Comparison of ENCODE assay signal across 8 cellular contexts in genomic region chr12:77133566-77133965, GRCh38.
DNase-seq lines count a peak whose midpoint lies in the region; ATAC-seq and TF ChIP-seq lines count a peak whose summit lies in the region.

No MANE protein-coding gene starts in this region.

- H3K4me3 ChIP-seq in A673 (ENCODE audit: low read depth, low read length, poor library complexity, severe bottlenecking) (no peak overlapping the region), fibroblast of pulmonary artery (replicated peaks; ENCODE audit: low read depth, low read length) (no peak overlapping the region), WERI-Rb-1 (ENCODE audit: low read depth, low read length) (no peak overlapping the region)

- POLR2A ChIA-PET in A673 (lab: Charles Lee; ENCODE audit: low non-redundant PET) = no interaction called here

- BruUV-seq in A673 (replicated peaks; lab: Mats Ljungman, UMichigan) = no TSS peak

- DNase-seq in A673 (ENCODE audit: low spot score) = peak; percentile 76
- peak; percentile 76 for DNase-seq in fibroblast of pulmonary artery (ENCODE audit: low read depth)
- DNase-seq in WERI-Rb-1 = no peak
- no peak for DNase-seq in hippocampal formation (lab: John Stamatoyannopoulos, UW)

- H3K27ac ChIP-seq in A673 (ENCODE audit: low read depth, low read length, poor library complexity, severe bottlenecking) (no peak overlapping the region), WERI-Rb-1 (no peak overlapping the region)

- H3K27me3 ChIP-seq in A673 (replicated peaks; ENCODE audit: insufficient read depth, low read depth, low read length, poor library complexity) (peaks cover 40% of the 10 kb centered on the region), WERI-Rb-1 (ENCODE audit: insufficient read depth, low read depth, severe bottlenecking) (no peaks in the 10 kb centered on the region)

- peak; percentile 69 for ATAC-seq in GM21723 (IDR thresholded peaks at IDR 0.05; ENCODE audit: unreplicated experiment)
- ATAC-seq in HG03457 (IDR thresholded peaks at IDR 0.05; ENCODE audit: unreplicated experiment) = no peak
- ATAC-seq in GM19035 (IDR thresholded peaks at IDR 0.05; ENCODE audit: unreplicated experiment) = no peak

- CTCF ChIA-PET in A673 (lab: Charles Lee) = no interaction called here

- intact Hi-C loops in A673 (cut with micrococcal nuclease; ENCODE audit: unreplicated experiment) = no loop called here

- H3K9me3 ChIP-seq in A673 (ENCODE audit: low read depth, low read length, poor library complexity, severe bottlenecking) = no peaks in the 10 kb centered on the region
- H3K9me3 ChIP-seq in WERI-Rb-1 (ENCODE audit: severe bottlenecking) = no peaks in the 10 kb centered on the region

- no peaks in the 10 kb centered on the region for H3K4me1 ChIP-seq in A673 (ENCODE audit: insufficient read depth, low read length, poor library complexity, severe bottlenecking)

- TF ChIP-seq CTCF in A673 (conservative IDR thresholded peaks at IDR 0.05; ENCODE audit: low read depth, low read length) (no peak), fibroblast of pulmonary artery (IDR thresholded peaks at IDR 0.05; ENCODE audit: low read length, missing control alignments) (no peak), WERI-Rb-1 (IDR thresholded peaks at IDR 0.05; ENCODE audit: low read depth, low read length) (no peak)

- H3K36me3 ChIP-seq in A673 (ENCODE audit: insufficient read depth, low read length, poor library complexity, severe bottlenecking) (no peaks in the 10 kb centered on the region), WERI-Rb-1 (no peaks in the 10 kb centered on the region)

TF ChIP-seq in PFSK-1, 5 proteins besides CTCF, POLR2A, EP300 and RAD21:
- TF ChIP-seq FOXP2 (optimal IDR thresholded peaks at IDR 0.05; ENCODE audit: borderline replicate concordance, extremely low read depth, extremely low read length, insufficient read depth) (no peak), SIN3A (IDR thresholded peaks at IDR 0.05; ENCODE audit: borderline replicate concordance, insufficient read depth, low read length) (no peak), REST (IDR thresholded peaks at IDR 0.05; ENCODE audit: insufficient read depth in 1 of 2, low read depth in 2 of 2, low read length in 2 of 2) (peak; percentile 93 to 99)

Comparison
In these comparisons a context has a peak if more than half of its experiments do, and no peak if none do; other contexts are left out.
1. DNase-seq: peak in A673 (single experiment) and fibroblast of pulmonary artery (single experiment); none in WERI-Rb-1 (single experiment) and hippocampal formation (0 of 2).